Comparison of ENCODE assay signal across 14 cellular contexts in genomic region chr6:128694303-128695009, GRCh38.
DNase-seq lines count a peak whose midpoint lies in the region; ATAC-seq and TF ChIP-seq lines count a peak whose summit lies in the region.
"Had no signal": no experiment of that assay in that cellular context is flagged by ENCODE, and none has a peak within 500 bp of the region (broad histone marks: within the 10 kb centered on the region; RNA-seq: fewer than 3 reads in every experiment).

No MANE protein-coding gene starts in this region.

- H3K36me3 Mint-ChIP-seq in GM23338 (ENCODE audit: low read depth) (no peaks in the 10 kb centered on the region), progenitor cell of endocrine pancreas (ENCODE audit: insufficient read depth) (no peaks in the 10 kb centered on the region)
- H3K36me3 Mint-ChIP-seq: CD14-positive monocyte, memory B cell had no signal

- H3K9ac ChIP-seq in GM23248: no peak overlapping the region

- H3K36me3 ChIP-seq in GM23338 (ENCODE audit: insufficient read depth) (no peaks in the 10 kb centered on the region), GM23248 (ENCODE audit: low read depth) (no peaks in the 10 kb centered on the region)

- H3K27me3 Mint-ChIP-seq in GM23338 (ENCODE audit: insufficient read depth, low read depth, poor library complexity) (no peaks in the 10 kb centered on the region), progenitor cell of endocrine pancreas (no peaks in the 10 kb centered on the region)
- H3K27me3 Mint-ChIP-seq: memory B cell had no signal

- H3K79me2 ChIP-seq in GM23338 (replicated peaks; ENCODE audit: insufficient read depth): no peaks in the 10 kb centered on the region
- H3K79me2 ChIP-seq in GM23248 (ENCODE audit: insufficient read depth): no peaks in the 10 kb centered on the region

- no peak for TF ChIP-seq CTCF in GM23338 (conservative IDR thresholded peaks at IDR 0.05; ENCODE audit: low read depth in 2 of 2)
- TF ChIP-seq CTCF in progenitor cell of endocrine pancreas (IDR thresholded peaks at IDR 0.05; ENCODE audit: unreplicated experiment): no peak
- TF ChIP-seq CTCF in dorsolateral prefrontal cortex (IDR thresholded peaks at IDR 0.05 in 54 of 56, conservative IDR thresholded peaks at IDR 0.05 in 2 of 56; ENCODE audit: low read depth in 1 of 56, partially characterized antibody in 56 of 56): no peak

- no peaks in the 10 kb centered on the region for H3K9me2 ChIP-seq in GM23338 (ENCODE audit: insufficient read depth)
- H3K9me2 ChIP-seq in GM23248 (ENCODE audit: insufficient read depth): no peaks in the 10 kb centered on the region

- H4K20me1 ChIP-seq in GM23338 (replicated peaks; ENCODE audit: insufficient read depth): no peaks in the 10 kb centered on the region
- no peaks in the 10 kb centered on the region for H4K20me1 ChIP-seq in GM23248 (ENCODE audit: insufficient read depth)

- in situ Hi-C loops in GM23248 (cut with MboI): no loop called here

- H3K4me2 ChIP-seq in GM23338 (no peak overlapping the region), GM23248 (ENCODE audit: unreplicated experiment) (no peak overlapping the region)

- peaks cover 10% of the 10 kb centered on the region for H3K4me1 Mint-ChIP-seq in GM23338
- H3K4me1 Mint-ChIP-seq in progenitor cell of endocrine pancreas (ENCODE audit: low read depth): peaks cover 4% of the 10 kb centered on the region
- H3K4me1 Mint-ChIP-seq: CD14-positive monocyte, memory B cell had no signal

- intact Hi-C loops in dorsolateral prefrontal cortex (cut with DNase I): no loop called here

- 0 out of 2 replicates have a peak overlapping the region, but pooled peaks have one; percentile 11 for H3K27ac Mint-ChIP-seq in GM23338
- peak overlapping the region; percentile 21 for H3K27ac Mint-ChIP-seq in progenitor cell of endocrine pancreas
- H3K27ac Mint-ChIP-seq: CD14-positive monocyte, memory B cell had no signal

- H3K27me3 ChIP-seq in GM23338 (ENCODE audit: insufficient read depth): no peaks in the 10 kb centered on the region
- H3K27me3 ChIP-seq in GM23248 (replicated peaks; ENCODE audit: insufficient read depth): no peaks in the 10 kb centered on the region
- H3K27me3 ChIP-seq in dorsolateral prefrontal cortex: no peaks in the 10 kb centered on the region

- no peak overlapping the region for H3K27ac ChIP-seq in GM23338 (ENCODE audit: low read depth)
- H3K27ac ChIP-seq in GM23248: no peak overlapping the region
- H3K27ac ChIP-seq in dorsolateral prefrontal cortex: no peak overlapping the region

- H3K9me3 Mint-ChIP-seq in GM23338: no peaks in the 10 kb centered on the region
- no peaks in the 10 kb centered on the region for H3K9me3 Mint-ChIP-seq in progenitor cell of endocrine pancreas (ENCODE audit: low read depth)
- H3K9me3 Mint-ChIP-seq: memory B cell had no signal

- no peaks in the 10 kb centered on the region for H3F3A ChIP-seq in GM23338 (replicated peaks; ENCODE audit: low read depth)
- H3F3A ChIP-seq in GM23248 (ENCODE audit: insufficient read depth): no peaks in the 10 kb centered on the region

- WGBS in GM23248 (ENCODE audit: low coverage in 1 of 2, low lambda C conversion rate in 2 of 2, missing lambda C conversion rate in 2 of 2), 2 experiments: 94 to 100% methylated on average over 1 of the region's 1 CpG

- ATAC-seq in GM23338: no peak
- ATAC-seq in HG03159 (IDR thresholded peaks at IDR 0.05; ENCODE audit: unreplicated experiment): peak; percentile 92
- no peak for ATAC-seq in GM21360 (IDR thresholded peaks at IDR 0.05; ENCODE audit: unreplicated experiment)
- ATAC-seq: K562; stimulated activated naive CD8-positive, alpha-beta T cell treated with anti-CD3 and anti-CD28 coated beads, Interleukin-15, Interleukin-2, amounts not matched to agents 100 U/mL and 50 U/mL, for 24 hours had no signal

- H3K4me3 ChIP-seq in GM23338 (no peak overlapping the region), GM23248 (no peak overlapping the region), dorsolateral prefrontal cortex (no peak overlapping the region)
- H3K4me3 ChIP-seq: K562 had no signal

- H3K4me3 Mint-ChIP-seq in GM23338 (no peak overlapping the region), progenitor cell of endocrine pancreas (ENCODE audit: low read depth) (no peak overlapping the region)
- H3K4me3 Mint-ChIP-seq: CD14-positive monocyte, memory B cell had no signal

- peaks cover 11% of the 10 kb centered on the region for H3K4me1 ChIP-seq in GM23338 (ENCODE audit: insufficient read depth)
- peaks cover 12% of the 10 kb centered on the region for H3K4me1 ChIP-seq in GM23248 (ENCODE audit: insufficient read depth)

- no peak overlapping the region for H2AFZ ChIP-seq in GM23338
- H2AFZ ChIP-seq in GM23248: no peak overlapping the region

- DNase-seq in GM19238 (ENCODE audit: insufficient read length, low spot score): peak; percentile 1
- DNase-seq in GM23338 (ENCODE audit: low spot score): no peak
- DNase-seq in progenitor cell of endocrine pancreas (ENCODE audit: low spot score, unreplicated experiment): no peak
- DNase-seq in GM23248: no peak
- no peak for DNase-seq in dorsolateral prefrontal cortex
- DNase-seq: activated effector memory CD4-positive, alpha-beta T cell treated with Interleukin-2 at 50 U/mL for 16 hours; NCI-H2029 treated with DMSO at 0.1 percent for 48 hours; stimulated activated CD4-positive, alpha-beta T cell treated with anti-CD3 and anti-CD28 coated beads, Interleukin-2, amount 100 ng/mL, for 24 hours; stimulated activated naive CD8-positive, alpha-beta T cell treated with anti-CD3 and anti-CD28 coated beads, Interleukin-15, Interleukin-2, amounts not matched to agents 100 U/mL and 50 U/mL, for 24 hours had no signal

- no peaks in the 10 kb centered on the region for H3K9me3 ChIP-seq in GM23248 (ENCODE audit: low read depth)

TF ChIP-seq in GM23338, 12 proteins besides CTCF, POLR2A, EP300 and RAD21 (continues in another document):
- TF ChIP-seq REST (IDR thresholded peaks at IDR 0.05; ENCODE audit: unreplicated experiment) (no peak), NANOG (IDR thresholded peaks at IDR 0.05; ENCODE audit: borderline replicate concordance) (no peak)
